In the genomic region with DNA sequence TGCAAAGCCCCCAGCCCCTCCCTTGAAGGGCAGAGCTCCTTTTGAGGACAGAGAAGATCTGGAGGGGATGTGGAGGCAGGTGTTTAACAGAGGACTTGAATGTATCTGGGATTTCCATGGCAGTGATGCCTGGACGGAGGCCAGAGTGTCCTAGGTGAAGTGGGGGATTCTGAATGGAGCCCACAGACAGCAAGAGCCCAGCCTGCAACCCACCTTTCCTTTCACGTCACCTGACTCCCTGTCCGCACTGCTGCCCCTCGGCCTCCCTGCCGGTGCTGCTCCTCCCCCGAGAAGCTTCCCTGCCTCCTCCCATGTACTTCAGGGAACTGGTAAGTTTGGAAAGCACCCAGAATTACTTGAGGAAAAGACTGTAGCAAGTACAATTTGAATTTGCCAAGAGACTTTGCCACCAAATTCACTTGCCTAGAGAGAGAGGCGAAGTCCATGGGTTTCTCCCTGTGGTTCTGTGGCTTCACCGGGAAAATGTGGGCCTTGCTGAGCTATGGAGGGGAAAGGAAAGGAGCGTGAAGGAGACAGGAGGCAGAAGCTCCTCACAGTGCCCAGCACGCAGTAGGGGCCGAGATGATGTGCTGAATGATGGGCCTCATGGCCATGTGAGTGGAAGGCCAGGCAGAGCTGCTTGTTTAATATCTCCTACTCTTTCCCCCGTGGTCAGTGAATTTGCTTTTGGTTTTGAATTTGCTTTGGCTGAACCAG, we compare ENCODE assay signal across 13 cellular contexts. TPM values are rescaled to one million over a fixed set of nuclear protein-coding genes. Genes with fewer than 3 reads are reported as not detected.
DNase-seq lines count a peak whose midpoint lies in the region; ATAC-seq and TF ChIP-seq lines count a peak whose summit lies in the region.
"Had no signal": no experiment of that assay in that cellular context is flagged by ENCODE, and none has a peak within 500 bp of the region (broad histone marks: within the 10 kb centered on the region; RNA-seq: fewer than 3 reads in every experiment).

No MANE protein-coding gene starts in this region.

- no peaks in the 10 kb centered on the region for H3K9me3 Mint-ChIP-seq in activated T-helper 17 cell treated with anti-CD3 and anti-CD28 coated beads, Interleukin-2, amount 50 U/mL, for 72 hours

- DNase-seq in H7 (peak; percentile 66), right lobe of liver (no peak), spleen (peak; percentile 63)
- DNase-seq: KG1, NCI-H1092, NCI-H187, NCI-H446, SHP77 had no signal

- peak overlapping the region; percentile 67 for H3K27ac Mint-ChIP-seq in activated T-helper 17 cell treated with anti-CD3 and anti-CD28 coated beads, Interleukin-2, amount 50 U/mL, for 72 hours

- no peaks in the 10 kb centered on the region for H3K36me3 Mint-ChIP-seq in activated T-helper 17 cell treated with anti-CD3 and anti-CD28 coated beads, Interleukin-2, amount 50 U/mL, for 72 hours (ENCODE audit: low read depth)

- H3K4me1 ChIP-seq in right lobe of liver (peaks cover 0 to 30% (median 4%) of the 10 kb centered on the region in 4 donors), spleen (peaks cover 0 to 26% (median 0%) of the 10 kb centered on the region in 6 donors)
- H3K4me1 ChIP-seq: Peyer's patch had no signal

- no peak for TF ChIP-seq POLR2A in right lobe of liver (IDR thresholded peaks at IDR 0.05)
- no peak for TF ChIP-seq POLR2A in spleen (IDR thresholded peaks at IDR 0.05)

- no peaks in the 10 kb centered on the region for H3K4me1 Mint-ChIP-seq in activated T-helper 17 cell treated with anti-CD3 and anti-CD28 coated beads, Interleukin-2, amount 50 U/mL, for 72 hours

- no peak overlapping the region for H3K4me3 ChIP-seq in H7 (ENCODE audit: insufficient read depth, low read depth, low read length)
- H3K4me3 ChIP-seq in right lobe of liver: no peak overlapping the region
- H3K4me3 ChIP-seq in spleen: peak overlapping the region in 1 of 8 donors; percentile 62
- H3K4me3 ChIP-seq: Peyer's patch had no signal

- no peak overlapping the region for H3K4me3 Mint-ChIP-seq in activated T-helper 17 cell treated with anti-CD3 and anti-CD28 coated beads, Interleukin-2, amount 50 U/mL, for 72 hours

- H3K27ac ChIP-seq in right lobe of liver (peak overlapping the region in 2 of 3 donors; percentile 26 to 55), spleen (peak overlapping the region in 7 of 8 donors; percentile 52 to 97 (median 90))
- H3K27ac ChIP-seq: Peyer's patch had no signal

- no peaks in the 10 kb centered on the region for H3K27me3 Mint-ChIP-seq in activated T-helper 17 cell treated with anti-CD3 and anti-CD28 coated beads, Interleukin-2, amount 50 U/mL, for 72 hours

- no peaks in the 10 kb centered on the region for H3K36me3 ChIP-seq in H7 (replicated peaks; ENCODE audit: control insufficient read depth, insufficient read depth, low read length)
- no peaks in the 10 kb centered on the region for H3K36me3 ChIP-seq in right lobe of liver
- H3K36me3 ChIP-seq in spleen: no peaks in the 10 kb centered on the region
- H3K36me3 ChIP-seq: Peyer's patch had no signal

- 67% methylated on average over 6 of the region's 12 CpGs for WGBS in right lobe of liver (ENCODE audit: insufficient coverage, low coverage, low lambda C conversion rate, missing lambda C conversion rate)
- WGBS in spleen, 5 donors: 83 to 94% (median 86%) methylated on average over 12 of the region's 12 CpGs

- intact Hi-C loops in right lobe of liver (cut with DNase I) (no loop called here), spleen (cut with DNase I; ENCODE audit: low total_unique reads) (no loop called here)

- TF ChIP-seq CTCF in right lobe of liver (IDR thresholded peaks at IDR 0.05): no peak
- no peak for TF ChIP-seq CTCF in spleen (IDR thresholded peaks at IDR 0.05 in 8 of 11, conservative IDR thresholded peaks at IDR 0.05 in 3 of 11)

- no peak for ATAC-seq in activated T-helper 17 cell treated with anti-CD3 and anti-CD28 coated beads, Interleukin-2, amount 50 U/mL, for 72 hours (replicated peaks)
- ATAC-seq in right lobe of liver (no peak), HG03432 (IDR thresholded peaks at IDR 0.05; ENCODE audit: unreplicated experiment) (no peak), SK-N-SH treated with all-trans-retinoic acid at 6 μM for 48 hours (no peak), HG03025 (IDR thresholded peaks at IDR 0.05; ENCODE audit: low FRiP score, unreplicated experiment) (no peak)

- no peaks in the 10 kb centered on the region; the same call in 1 of the 2 replicates for H3K27me3 ChIP-seq in H7 (ENCODE audit: control insufficient read depth, insufficient read depth, low read length)
- no peaks in the 10 kb centered on the region for H3K27me3 ChIP-seq in right lobe of liver
- H3K27me3 ChIP-seq in spleen (replicated peaks in 1 of 7): no peaks in the 10 kb centered on the region
- H3K27me3 ChIP-seq: Peyer's patch had no signal

- H3K9me3 ChIP-seq in right lobe of liver (no peaks in the 10 kb centered on the region), spleen (no peaks in the 10 kb centered on the region)
- H3K9me3 ChIP-seq: Peyer's patch had no signal

TF ChIP-seq in SK-N-SH treated with all-trans-retinoic acid at 6 μM for 48 hours, 23 proteins besides CTCF, POLR2A, EP300 and RAD21:
- no peak for TF ChIP-seq ZFP3 (CRISPR knock-in tag; IDR thresholded peaks at IDR 0.05)
- no peak for TF ChIP-seq OSR1 (CRISPR knock-in tag; IDR thresholded peaks at IDR 0.05)
- TF ChIP-seq GLIS3 (CRISPR knock-in tag; IDR thresholded peaks at IDR 0.05): no peak
- no peak for TF ChIP-seq ISL1 (CRISPR knock-in tag; IDR thresholded peaks at IDR 0.05)
- no peak for TF ChIP-seq RARB (CRISPR knock-in tag; IDR thresholded peaks at IDR 0.05)
- TF ChIP-seq BACH2 (CRISPR knock-in tag; IDR thresholded peaks at IDR 0.05; ENCODE audit: borderline replicate concordance): no peak
- TF ChIP-seq, protein P1, sequence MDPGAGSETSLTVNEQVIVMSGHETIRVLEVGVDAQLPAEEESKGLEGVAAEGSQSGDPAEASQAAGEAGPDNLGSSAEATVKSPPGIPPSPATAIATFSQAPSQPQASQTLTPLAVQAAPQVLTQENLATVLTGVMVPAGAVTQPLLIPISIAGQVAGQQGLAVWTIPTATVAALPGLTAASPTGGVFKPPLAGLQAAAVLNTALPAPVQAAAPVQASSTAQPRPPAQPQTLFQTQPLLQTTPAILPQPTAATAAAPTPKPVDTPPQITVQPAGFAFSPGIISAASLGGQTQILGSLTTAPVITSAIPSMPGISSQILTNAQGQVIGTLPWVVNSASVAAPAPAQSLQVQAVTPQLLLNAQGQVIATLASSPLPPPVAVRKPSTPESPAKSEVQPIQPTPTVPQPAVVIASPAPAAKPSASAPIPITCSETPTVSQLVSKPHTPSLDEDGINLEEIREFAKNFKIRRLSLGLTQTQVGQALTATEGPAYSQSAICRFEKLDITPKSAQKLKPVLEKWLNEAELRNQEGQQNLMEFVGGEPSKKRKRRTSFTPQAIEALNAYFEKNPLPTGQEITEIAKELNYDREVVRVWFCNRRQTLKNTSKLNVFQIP (CRISPR knock-in tag; IDR thresholded peaks at IDR 0.05; ENCODE audit: borderline replicate concordance, low read depth): no peak
- no peak for TF ChIP-seq TOX (CRISPR knock-in tag; IDR thresholded peaks at IDR 0.05; ENCODE audit: borderline replicate concordance)
- no peak for TF ChIP-seq ESRRG (CRISPR knock-in tag; IDR thresholded peaks at IDR 0.05)
- TF ChIP-seq, protein P2, sequence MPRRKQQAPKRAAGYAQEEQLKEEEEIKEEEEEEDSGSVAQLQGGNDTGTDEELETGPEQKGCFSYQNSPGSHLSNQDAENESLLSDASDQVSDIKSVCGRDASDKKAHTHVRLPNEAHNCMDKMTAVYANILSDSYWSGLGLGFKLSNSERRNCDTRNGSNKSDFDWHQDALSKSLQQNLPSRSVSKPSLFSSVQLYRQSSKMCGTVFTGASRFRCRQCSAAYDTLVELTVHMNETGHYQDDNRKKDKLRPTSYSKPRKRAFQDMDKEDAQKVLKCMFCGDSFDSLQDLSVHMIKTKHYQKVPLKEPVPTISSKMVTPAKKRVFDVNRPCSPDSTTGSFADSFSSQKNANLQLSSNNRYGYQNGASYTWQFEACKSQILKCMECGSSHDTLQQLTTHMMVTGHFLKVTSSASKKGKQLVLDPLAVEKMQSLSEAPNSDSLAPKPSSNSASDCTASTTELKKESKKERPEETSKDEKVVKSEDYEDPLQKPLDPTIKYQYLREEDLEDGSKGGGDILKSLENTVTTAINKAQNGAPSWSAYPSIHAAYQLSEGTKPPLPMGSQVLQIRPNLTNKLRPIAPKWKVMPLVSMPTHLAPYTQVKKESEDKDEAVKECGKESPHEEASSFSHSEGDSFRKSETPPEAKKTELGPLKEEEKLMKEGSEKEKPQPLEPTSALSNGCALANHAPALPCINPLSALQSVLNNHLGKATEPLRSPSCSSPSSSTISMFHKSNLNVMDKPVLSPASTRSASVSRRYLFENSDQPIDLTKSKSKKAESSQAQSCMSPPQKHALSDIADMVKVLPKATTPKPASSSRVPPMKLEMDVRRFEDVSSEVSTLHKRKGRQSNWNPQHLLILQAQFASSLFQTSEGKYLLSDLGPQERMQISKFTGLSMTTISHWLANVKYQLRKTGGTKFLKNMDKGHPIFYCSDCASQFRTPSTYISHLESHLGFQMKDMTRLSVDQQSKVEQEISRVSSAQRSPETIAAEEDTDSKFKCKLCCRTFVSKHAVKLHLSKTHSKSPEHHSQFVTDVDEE (CRISPR knock-in tag; IDR thresholded peaks at IDR 0.05): no peak
- TF ChIP-seq ZFP30 (CRISPR knock-in tag; IDR thresholded peaks at IDR 0.05): no peak
- TF ChIP-seq ZNF70 (CRISPR knock-in tag; IDR thresholded peaks at IDR 0.05): no peak
- TF ChIP-seq ZC3H10 (CRISPR knock-in tag; IDR thresholded peaks at IDR 0.05): no peak
- TF ChIP-seq CSDC2 (CRISPR knock-in tag; IDR thresholded peaks at IDR 0.05): no peak
- TF ChIP-seq, protein P3, sequence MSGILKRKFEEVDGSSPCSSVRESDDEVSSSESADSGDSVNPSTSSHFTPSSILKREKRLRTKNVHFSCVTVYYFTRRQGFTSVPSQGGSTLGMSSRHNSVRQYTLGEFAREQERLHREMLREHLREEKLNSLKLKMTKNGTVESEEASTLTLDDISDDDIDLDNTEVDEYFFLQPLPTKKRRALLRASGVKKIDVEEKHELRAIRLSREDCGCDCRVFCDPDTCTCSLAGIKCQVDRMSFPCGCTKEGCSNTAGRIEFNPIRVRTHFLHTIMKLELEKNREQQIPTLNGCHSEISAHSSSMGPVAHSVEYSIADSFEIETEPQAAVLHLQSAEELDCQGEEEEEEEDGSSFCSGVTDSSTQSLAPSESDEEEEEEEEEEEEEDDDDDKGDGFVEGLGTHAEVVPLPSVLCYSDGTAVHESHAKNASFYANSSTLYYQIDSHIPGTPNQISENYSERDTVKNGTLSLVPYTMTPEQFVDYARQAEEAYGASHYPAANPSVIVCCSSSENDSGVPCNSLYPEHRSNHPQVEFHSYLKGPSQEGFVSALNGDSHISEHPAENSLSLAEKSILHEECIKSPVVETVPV (CRISPR knock-in tag; IDR thresholded peaks at IDR 0.05): no peak
- TF ChIP-seq TCF4 (CRISPR knock-in tag; IDR thresholded peaks at IDR 0.05; ENCODE audit: borderline replicate concordance): no peak

RNA-seq across cellular contexts. Expression of a gene that starts 13.9 kb away (rescaled TPM):
- 0.70 and 0.90 TPM in 2 replicates for total RNA-seq in H7 (2014; rRNA removed; shearing (Covaris generic))
- total RNA-seq in activated T-helper 17 cell treated with anti-CD3 and anti-CD28 coated beads, Interleukin-2, amount 50 U/mL, for 72 hours: 1 to 10 TPM in 1 of 2 donors, under 1 TPM in 1; 0.73 to 3.4 TPM
- total RNA-seq in right lobe of liver: under 1 TPM; 0.31 to 0.98 (median 0.59) TPM
- total RNA-seq in spleen: 1 to 10 TPM; 2.7 to 5.3 (median 4.1) TPM
- 1 to 10 TPM; 1.2 to 2.0 (median 1.9) TPM for polyA plus RNA-seq in spleen

Comparison
In these comparisons a context has a peak if more than half of its experiments do, and no peak if none do; other contexts are left out.
1. DNase-seq: peak in H7 (single experiment) and spleen (single experiment); none in right lobe of liver (0 of 3).